1 cellular context compared by ENCODE assay signal in genomic region chr3:167710552-167710951, GRCh38.
TF ChIP-seq lines count a peak whose summit lies in the region.

No MANE protein-coding gene starts in this region.

TF ChIP-seq in WTC11, 78 proteins besides CTCF, POLR2A, EP300 and RAD21 (continued from another document):
- TF ChIP-seq NR1H2 (CRISPR knock-in tag; IDR thresholded peaks at IDR 0.05) (no peak), ATF1 (CRISPR knock-in tag; IDR thresholded peaks at IDR 0.05) (no peak), MLX (CRISPR knock-in tag; IDR thresholded peaks at IDR 0.05) (no peak), E2F1 (CRISPR knock-in tag; IDR thresholded peaks at IDR 0.05) (no peak), ATF3 (CRISPR knock-in tag; conservative IDR thresholded peaks at IDR 0.05) (no peak), PREB (CRISPR knock-in tag; IDR thresholded peaks at IDR 0.05; ENCODE audit: borderline replicate concordance) (no peak), RELA (CRISPR knock-in tag; IDR thresholded peaks at IDR 0.05; ENCODE audit: borderline replicate concordance) (no peak), ZNF512 (CRISPR knock-in tag; IDR thresholded peaks at IDR 0.05; ENCODE audit: borderline replicate concordance) (no peak), ZNF263 (CRISPR knock-in tag; IDR thresholded peaks at IDR 0.05; ENCODE audit: low read depth) (no peak), STAT6 (CRISPR knock-in tag; conservative IDR thresholded peaks at IDR 0.05; ENCODE audit: low read depth) (no peak), FOXP1 (CRISPR knock-in tag; IDR thresholded peaks at IDR 0.05; ENCODE audit: borderline replicate concordance) (no peak), ZNF121 (CRISPR knock-in tag; IDR thresholded peaks at IDR 0.05) (no peak), USF1 (CRISPR knock-in tag; IDR thresholded peaks at IDR 0.05) (no peak), ZNF219 (CRISPR knock-in tag; IDR thresholded peaks at IDR 0.05; ENCODE audit: borderline replicate concordance) (no peak)
